Comparison of ENCODE assay signal across 4 cellular contexts in genomic region chr1:35518183-35518582, GRCh38.
TF ChIP-seq lines count a peak whose summit lies in the region.

No MANE protein-coding gene starts in this region.

TF ChIP-seq in SK-N-SH treated with all-trans-retinoic acid at 6 μM for 48 hours, 23 proteins besides CTCF, POLR2A, EP300 and RAD21:
- TF ChIP-seq ZNF8 (CRISPR knock-in tag; IDR thresholded peaks at IDR 0.05) (peak; percentile 80), ZC3H10 (CRISPR knock-in tag; IDR thresholded peaks at IDR 0.05) (no peak), TSHZ2 (CRISPR knock-in tag; IDR thresholded peaks at IDR 0.05) (no peak), OSR1 (CRISPR knock-in tag; IDR thresholded peaks at IDR 0.05) (no peak)

TF ChIP-seq in SK-N-SH, 30 proteins besides CTCF, POLR2A, EP300 and RAD21:
- TF ChIP-seq JUND (IDR thresholded peaks at IDR 0.05) (no peak), SIN3A (IDR thresholded peaks at IDR 0.05; ENCODE audit: borderline replicate concordance, low read depth, low read length) (no peak), USF1 (IDR thresholded peaks at IDR 0.05; ENCODE audit: borderline replicate concordance, low read depth) (no peak), REST (IDR thresholded peaks at IDR 0.05; ENCODE audit: low read depth, low read length) (no peak), FOSL2 (IDR thresholded peaks at IDR 0.05; ENCODE audit: borderline replicate concordance, low read depth) (no peak), GATA2 (CRISPR knock-in tag; IDR thresholded peaks at IDR 0.05) (no peak), IRF3 (IDR thresholded peaks at IDR 0.05; ENCODE audit: low read depth, low read length) (no peak), FOXJ3 (CRISPR knock-in tag; IDR thresholded peaks at IDR 0.05) (no peak), MAX (IDR thresholded peaks at IDR 0.05; ENCODE audit: low read depth) (no peak), MXI1 (IDR thresholded peaks at IDR 0.05; ENCODE audit: low read depth, low read length) (no peak)

TF ChIP-seq in HEK293, 187 proteins besides CTCF, POLR2A, EP300 and RAD21:
- TF ChIP-seq ZNF391 (tag by site-specific recombination; IDR thresholded peaks at IDR 0.05; ENCODE audit: borderline replicate concordance, low read depth) (no peak), ZNF768 (tag by site-specific recombination; IDR thresholded peaks at IDR 0.05) (no peak), ZNF202 (tag by site-specific recombination; IDR thresholded peaks at IDR 0.05; ENCODE audit: borderline replicate concordance) (no peak), ZNF157 (tag by site-specific recombination; IDR thresholded peaks at IDR 0.05) (no peak), ZNF677 (tag by site-specific recombination; IDR thresholded peaks at IDR 0.05) (no peak), ZBTB1 (tag by site-specific recombination; IDR thresholded peaks at IDR 0.05) (no peak), ZNF146 (tag by site-specific recombination; IDR thresholded peaks at IDR 0.05) (peak; percentile 84), ZNF561 (tag by site-specific recombination; IDR thresholded peaks at IDR 0.05; ENCODE audit: borderline replicate concordance) (no peak), ZNF610 (tag by site-specific recombination; IDR thresholded peaks at IDR 0.05; ENCODE audit: borderline replicate concordance) (no peak)

TF ChIP-seq in K562, 482 proteins besides CTCF, POLR2A, EP300 and RAD21:
- TF ChIP-seq STAT5B (CRISPR knock-in tag; IDR thresholded peaks at IDR 0.05) (no peak), ZNF146 (CRISPR knock-in tag; IDR thresholded peaks at IDR 0.05; ENCODE audit: unreplicated experiment) (peak; percentile 71)
TF ChIP-seq in K562: peak in this region for 1.
